12 cellular contexts compared by ENCODE assay signal in genomic region chr4:156559346-156559745, GRCh38.
A peak's percentile ranks its signal among the peaks of the same experiment; 100 is the strongest.
DNase-seq lines count a peak whose midpoint lies in the region; TF ChIP-seq lines count a peak whose summit lies in the region.
"Had no signal": no experiment of that assay in that cellular context is flagged by ENCODE, and none has a peak within 500 bp of the region (broad histone marks: within the 10 kb centered on the region; RNA-seq: fewer than 3 reads in every experiment).

No MANE protein-coding gene starts in this region.

- DNase-seq in ELR (ENCODE audit: low read depth): peak; percentile 53
- DNase-seq in LHCN-M2 (ENCODE audit: low read depth): peak; percentile 25
- DNase-seq in fibroblast of mammary gland (ENCODE audit: low read depth): peak; percentile 43
- DNase-seq in neuronal stem cell (ENCODE audit: low spot score): no peak
- no peak for DNase-seq in NCI-H226
- DNase-seq in foreskin melanocyte: no peak
- DNase-seq in NCI-H345 (lab: John Stamatoyannopoulos, UW): no peak
- DNase-seq: NCI-H1105, NCI-H1694 treated with DMSO at 0.1 percent for 48 hours, NCI-H510A treated with DMSO at 0.1 percent for 48 hours, T-helper 1 cell had no signal

- no peak overlapping the region for H2BK12ac ChIP-seq in neuronal stem cell (ENCODE audit: low read length)

- H4K8ac ChIP-seq in neuronal stem cell (ENCODE audit: low read depth, low read length): no peak overlapping the region

- no peak overlapping the region for H2BK120ac ChIP-seq in neuronal stem cell (ENCODE audit: low read depth, low read length)

- no CpG with 5 or more reads among the region's 3 CpGs for WGBS in neuronal stem cell (ENCODE audit: extremely low coverage in 2 of 2, insufficient read length in 2 of 2, insufficient replicate concordance in 1 of 2), 2 donors

- H3K36me3 ChIP-seq in neuronal stem cell (replicated peaks in 1 of 2; ENCODE audit: control insufficient read depth in 2 of 2, insufficient read depth in 2 of 2, low read length in 2 of 2): no peaks in the 10 kb centered on the region

- H3K9me3 ChIP-seq in neuronal stem cell (replicated peaks in 1 of 2; ENCODE audit: control insufficient read depth in 2 of 2, insufficient read depth in 1 of 2, low read depth in 1 of 2, low read length in 2 of 2): no peaks in the 10 kb centered on the region

- no peak overlapping the region for H3K4ac ChIP-seq in neuronal stem cell (ENCODE audit: low read length)

- H2BK15ac ChIP-seq in neuronal stem cell (ENCODE audit: low read length): no peak overlapping the region

- H3K27me3 ChIP-seq in neuronal stem cell (ENCODE audit: control insufficient read depth in 3 of 3, insufficient read depth in 3 of 3, low read depth in 1 of 3, low read length in 3 of 3): no peaks in the 10 kb centered on the region

- no peak overlapping the region for H2BK5ac ChIP-seq in neuronal stem cell (ENCODE audit: low read length)

- no peak overlapping the region for H3K23ac ChIP-seq in neuronal stem cell (ENCODE audit: low read depth, low read length, poor library complexity)

- H3K27ac ChIP-seq in neuronal stem cell (replicated peaks; ENCODE audit: low read length): no peak overlapping the region

- no peak overlapping the region for H3K4me3 ChIP-seq in fibroblast of mammary gland (ENCODE audit: control insufficient read depth, low read depth, low read length)
- H3K4me3 ChIP-seq in neuronal stem cell (ENCODE audit: low read length in 2 of 2): no peak overlapping the region
- H3K4me3 ChIP-seq: K562 had no signal

- H3K4me1 ChIP-seq in neuronal stem cell (ENCODE audit: control insufficient read depth in 2 of 2, insufficient read depth in 1 of 2, low read depth in 1 of 2, low read length in 2 of 2): peaks cover 0 to 7% of the 10 kb centered on the region in 2 donors

- H2AK5ac ChIP-seq in neuronal stem cell (ENCODE audit: low read depth, low read length): no peak overlapping the region

- no peak overlapping the region for H3K9ac ChIP-seq in neuronal stem cell (ENCODE audit: low read depth, low read length, poor library complexity)

- no peak overlapping the region for H2AFZ ChIP-seq in neuronal stem cell (ENCODE audit: low read length)

- no peak overlapping the region for H3K18ac ChIP-seq in neuronal stem cell (ENCODE audit: low read length)

- H3K4me2 ChIP-seq in neuronal stem cell (ENCODE audit: insufficient read depth, low read length, poor library complexity, severe bottlenecking): no peak overlapping the region

- TF ChIP-seq CTCF in fibroblast of mammary gland (conservative IDR thresholded peaks at IDR 0.05; ENCODE audit: control insufficient read depth, insufficient read depth, low read depth, low read length): no peak

- no peaks in the 10 kb centered on the region for H3K79me1 ChIP-seq in neuronal stem cell (ENCODE audit: low read depth, low read length)

- H4K91ac ChIP-seq in neuronal stem cell (ENCODE audit: low read depth, low read length, poor library complexity): no peak overlapping the region

- no peak overlapping the region for H3K14ac ChIP-seq in neuronal stem cell (ENCODE audit: low read length)

Comparison
In these comparisons a context has a peak if more than half of its experiments do, and no peak if none do; other contexts are left out.
1. DNase-seq: peak in ELR (single experiment), LHCN-M2 (single experiment) and fibroblast of mammary gland (single experiment); none in neuronal stem cell (single experiment), NCI-H226 (single experiment), foreskin melanocyte (single experiment) and NCI-H345 (single experiment).